In the genomic region with DNA sequence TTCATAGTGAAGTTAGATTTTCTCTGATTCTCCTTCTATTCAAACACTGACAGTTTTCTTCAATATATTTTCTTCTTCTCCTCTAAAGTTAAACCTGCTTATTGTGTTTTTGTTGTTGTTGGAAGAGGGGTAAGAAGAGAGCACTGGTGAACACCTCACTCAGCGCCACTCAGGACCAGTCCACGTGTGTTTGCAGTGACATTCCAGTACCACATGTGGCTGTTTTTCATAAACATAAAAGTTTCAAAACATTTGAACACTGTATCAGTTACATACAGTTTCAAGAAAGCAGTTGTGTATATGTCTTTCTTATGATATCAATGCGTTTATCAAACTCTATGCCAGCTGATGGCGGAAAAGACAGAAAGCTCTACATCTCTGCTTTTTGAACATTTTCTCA, we compare ENCODE assay signal across 8 cellular contexts.
"Had no signal": no experiment of that assay in that cellular context is flagged by ENCODE, and none has a peak within 500 bp of the region (broad histone marks: within the 10 kb centered on the region; RNA-seq: fewer than 3 reads in every experiment).

No MANE protein-coding gene starts in this region.

- H3K9ac ChIP-seq: KMS-11 had no signal

- H3K4me2 ChIP-seq: KMS-11 had no signal

- FAIRE-seq: HTR-8/SVneo, K562 had no signal

- H3K27ac ChIP-seq: HL-60, KMS-11 had no signal

- H3K4me1 Mint-ChIP-seq: IgD-negative memory B cell had no signal

- H3K4me3 Mint-ChIP-seq: IgD-negative memory B cell had no signal

- H3K36me3 Mint-ChIP-seq: IgD-negative memory B cell had no signal

- H3K4me3 ChIP-seq: K562 had no signal

- H3K27me3 Mint-ChIP-seq: IgD-negative memory B cell had no signal

- H3K27ac Mint-ChIP-seq: IgD-negative memory B cell had no signal

- ATAC-seq: K562 had no signal

- DNase-seq: IMR-90, KBM-7, KG1 had no signal
